ENCODE assay signal across 8 cellular contexts in genomic region chr14:63543000-63543825, GRCh38. TPM values are rescaled to one million over a fixed set of nuclear protein-coding genes. Genes with fewer than 3 reads are reported as not detected.
A peak's percentile ranks its signal among the peaks of the same experiment; 100 is the strongest.
DNase-seq lines count a peak whose midpoint lies in the region; ATAC-seq and TF ChIP-seq lines count a peak whose summit lies in the region.

TSS of gene PPP2R5E (minus strand) at chr14:63543377. CDS start at chr14:63539685, 3,692 bp downstream.

- peak within 1 kb of the TSS; percentile 22 for H3K27ac ChIP-seq in PC-9

- H2AFZ ChIP-seq in PC-9 = peak within 1 kb of the TSS; percentile 94

- no peaks in the 10 kb centered on the region for H3K9me2 ChIP-seq in PC-9 (ENCODE audit: insufficient read depth)

- 0 out of 2 replicates have a peak, but pooled peaks cover 5% of the 10 kb centered on the region for H3F3A ChIP-seq in PC-9 (ENCODE audit: insufficient read depth, low read depth)

- BruUV-seq in PC-9 (replicated peaks; lab: Mats Ljungman, UMichigan) = no TSS peak

- peaks cover 22% of the 10 kb centered on the region for H3K4me1 ChIP-seq in PC-9 (replicated peaks; ENCODE audit: insufficient read depth)

- CTCF ChIA-PET in PC-9 (lab: Charles Lee) = interaction anchor here (0.5 to 1.2 kb wide), 7 partner anchors 13 to 1845 kb away, joined by 3 to 6 read pairs (median 5); no protein-coding TSS in a partner anchor

- ATAC-seq in GM21619 (IDR thresholded peaks at IDR 0.05; ENCODE audit: unreplicated experiment) = peak; percentile 95

- H3K27me3 ChIP-seq in PC-9 (ENCODE audit: insufficient read depth, low read depth) = no peaks in the 10 kb centered on the region

- peaks cover 15% of the 10 kb centered on the region; the same call in 1 of the 2 replicates for H4K20me1 ChIP-seq in PC-9 (ENCODE audit: insufficient read depth)

- peak within 1 kb of the TSS; percentile 90 for H3K4me3 ChIP-seq in Jurkat, Clone E6-1 (ENCODE audit: low read length)
- H3K4me3 ChIP-seq in PC-9 = peak within 1 kb of the TSS; percentile 82
- peak within 1 kb of the TSS; percentile 99 for H3K4me3 ChIP-seq in epithelial cell of proximal tubule (ENCODE audit: low read depth, low read length)

- POLR2A ChIA-PET in PC-9 (lab: Charles Lee; ENCODE audit: unreplicated experiment) = interaction anchor here (0.5 to 1.3 kb wide), 17 partner anchors 22 to 1794 kb away, joined by 3 to 12 read pairs (median 4); partner anchors contain the start of gene WDR89

- TF ChIP-seq CTCF in PC-9 (conservative IDR thresholded peaks at IDR 0.05) (no peak), epithelial cell of proximal tubule (conservative IDR thresholded peaks at IDR 0.05; ENCODE audit: low read depth, low read length) (no peak)

- peaks cover 10% of the 10 kb centered on the region; the same call in 1 of the 2 replicates for H3K36me3 ChIP-seq in PC-9 (ENCODE audit: low read depth)

- peak within 1 kb of the TSS; percentile 100 for H3K4me2 ChIP-seq in PC-9

- peaks cover 50% of the 10 kb centered on the region for H3K79me2 ChIP-seq in PC-9 (ENCODE audit: low read depth)

- H3K9me3 ChIP-seq in PC-9 (ENCODE audit: insufficient read depth, low read depth) = no peaks in the 10 kb centered on the region

- intact Hi-C loops in PC-9 (cut with micrococcal nuclease; ENCODE audit: unreplicated experiment) = loop anchor here (1.0 to 10.0 kb wide), 6 partner anchors 74 to 252 kb away; partner anchors contain the start of gene WDR89

- DNase-seq in DMS153 (lab: John Stamatoyannopoulos, UW) (peak; percentile 99), PC-9 (peak; percentile 97 to 99), epithelial cell of proximal tubule (ENCODE audit: low read depth) (peak; percentile 80), mucosa of gallbladder (ENCODE audit: low spot score) (peak; percentile 99)
- DNase-seq in Jurkat, Clone E6-1 (ENCODE audit: low read depth, low spot score) = peak; percentile 98
- peak; percentile 95 for DNase-seq in activated T-cell treated with anti-CD3 and anti-CD28 coated beads, Interleukin-2, amount 50 U/mL, for 1 hour
- peak; percentile 89 to 96 for DNase-seq in stimulated activated CD8-positive, alpha-beta memory T cell treated with anti-CD3 and anti-CD28 coated beads, Interleukin-4, amount 100 ng/mL, for 4 hours (ENCODE audit: low read depth in 2 of 2, low spot score in 1 of 2)

RNA-seq across cellular contexts. Expression of gene PPP2R5E, which starts in this region (rescaled TPM):
- polyA plus RNA-seq in Jurkat, Clone E6-1 (2012; ENCODE audit: insufficient read depth, insufficient read length) = 24.0 TPM
- total RNA-seq in PC-9 (2021) (66.4 and 67.0 TPM in 2 replicates), epithelial cell of proximal tubule (13.3 and 18.2 TPM in 2 replicates), mucosa of gallbladder (41.9 TPM)

Comparison
In these comparisons a context has a peak if more than half of its experiments do, and no peak if none do; other contexts are left out.
1. Peak in every context shown above with its lines: DNase-seq, ATAC-seq, H3K4me3 ChIP-seq and H3K27ac ChIP-seq.